8 cellular contexts compared by ENCODE assay signal in genomic region chr12:57229041-57229633, GRCh38. TPM values are rescaled to one million over a fixed set of nuclear protein-coding genes. Genes with fewer than 3 reads are reported as not detected.
DNase-seq lines count a peak whose midpoint lies in the region; ATAC-seq and TF ChIP-seq lines count a peak whose summit lies in the region.

No MANE protein-coding gene starts in this region.

- H3K4me2 ChIP-seq in KMS-11 = peak overlapping the region; percentile 74

- H3K36me3 ChIP-seq in KMS-11 (ENCODE audit: insufficient read depth) (peaks cover 9% of the 10 kb centered on the region; the same call in 1 of the 2 replicates), mucosa of rectum (ENCODE audit: control insufficient read depth in 2 of 2, insufficient read depth in 2 of 2, low read length in 2 of 2) (peaks cover 21 to 24% of the 10 kb centered on the region in 2 donors)

- no peaks in the 10 kb centered on the region for H3K9me3 ChIP-seq in mucosa of rectum (ENCODE audit: control insufficient read depth in 2 of 2, low read length in 2 of 2)

- H3K9me3 Mint-ChIP-seq in activated CD4-positive, alpha-beta T cell treated with anti-CD3 and anti-CD28 coated beads, Interleukin-2, amount 10 ng/mL, durations not matched to agents 7 days and 5 days = no peaks in the 10 kb centered on the region

- H3K27me3 Mint-ChIP-seq in activated CD4-positive, alpha-beta T cell treated with anti-CD3 and anti-CD28 coated beads, Interleukin-2, amount 10 ng/mL, durations not matched to agents 7 days and 5 days = peaks cover 29% of the 10 kb centered on the region

- H3K27me3 ChIP-seq in KMS-11 (ENCODE audit: insufficient read depth, low read depth) (no peaks in the 10 kb centered on the region), mucosa of rectum (ENCODE audit: control insufficient read depth in 2 of 2, insufficient read depth in 2 of 2, low read length in 2 of 2) (peaks cover 25 to 26% of the 10 kb centered on the region in 2 donors)

- H3K4me1 ChIP-seq in KMS-11 (ENCODE audit: low read depth, poor library complexity, severe bottlenecking) (peaks cover 27% of the 10 kb centered on the region), mucosa of rectum (ENCODE audit: control insufficient read depth in 2 of 2, insufficient read depth in 2 of 2, low read length in 2 of 2) (peaks cover 21 to 23% of the 10 kb centered on the region in 2 donors)

- peak overlapping the region; percentile 94 for H2AFZ ChIP-seq in KMS-11 (ENCODE audit: low read depth)

- in situ Hi-C loops in astrocyte of the spinal cord (cut with HindIII; ENCODE audit: low sequenced_read_pairs) = no loop called here

- H3K36me3 Mint-ChIP-seq in activated CD4-positive, alpha-beta T cell treated with anti-CD3 and anti-CD28 coated beads, Interleukin-2, amount 10 ng/mL, durations not matched to agents 7 days and 5 days (ENCODE audit: low read depth) = peaks cover 34% of the 10 kb centered on the region

- peak overlapping the region; percentile 82 for H3K27ac ChIP-seq in KMS-11
- peak overlapping the region in 1 of 2 donors; percentile 77 for H3K27ac ChIP-seq in mucosa of rectum (ENCODE audit: low read depth in 2 of 2, low read length in 2 of 2)

- H4K20me1 ChIP-seq in KMS-11 (ENCODE audit: insufficient read depth) = no peaks in the 10 kb centered on the region

- TF ChIP-seq POLR2A in GM18505 (IDR thresholded peaks at IDR 0.05; ENCODE audit: borderline replicate concordance, extremely low read depth, insufficient read depth, insufficient read length) = no peak

- peak overlapping the region; percentile 96 for H3K27ac Mint-ChIP-seq in activated CD4-positive, alpha-beta T cell treated with anti-CD3 and anti-CD28 coated beads, Interleukin-2, amount 10 ng/mL, durations not matched to agents 7 days and 5 days

- POLR2A ChIA-PET in activated CD4-positive, alpha-beta T cell treated with anti-CD3 and anti-CD28 coated beads, Interleukin-2, amount 10 ng/mL, durations not matched to agents 7 days and 5 days (lab: Charles Lee) = interaction anchor here (0.8 to 1.3 kb wide), 2 partner anchors 9 to 14 kb away, joined by 3 to 9 read pairs; no protein-coding TSS in a partner anchor

- peaks cover 64% of the 10 kb centered on the region for H3K4me1 Mint-ChIP-seq in activated CD4-positive, alpha-beta T cell treated with anti-CD3 and anti-CD28 coated beads, Interleukin-2, amount 10 ng/mL, durations not matched to agents 7 days and 5 days

- H3K79me2 ChIP-seq in KMS-11 (ENCODE audit: insufficient read depth, low read depth) = peaks cover 35% of the 10 kb centered on the region

- CTCF ChIA-PET in activated CD4-positive, alpha-beta T cell treated with anti-CD3 and anti-CD28 coated beads, Interleukin-2, amount 10 ng/mL, durations not matched to agents 7 days and 5 days (lab: Charles Lee) = interaction anchor here (1.1 to 10.9 kb wide), 7 partner anchors 11 to 225 kb away, joined by 3 to 332 read pairs (median 10); partner anchors contain the start of genes INHBE, STAC3 and STAT6

- peak; percentile 36 for DNase-seq in activated CD4-positive, alpha-beta T cell treated with anti-CD3 and anti-CD28 coated beads, Interleukin-2, amount 10 ng/mL, durations not matched to agents 7 days and 5 days
- DNase-seq in activated CD4-positive, alpha-beta T cell treated with anti-CD3 and anti-CD28 coated beads, Interleukin-2, amount 50 U/mL, for 4 hours = no peak
- DNase-seq in astrocyte of the spinal cord (ENCODE audit: low read depth, low spot score) (peak; percentile 13), mucosa of gallbladder (ENCODE audit: low spot score) (no peak)

- TF ChIP-seq CTCF in KMS-11 (conservative IDR thresholded peaks at IDR 0.05; ENCODE audit: low read depth, low read length) (peak; percentile 46; the same call in 1 of the 2 replicates), astrocyte of the spinal cord (IDR thresholded peaks at IDR 0.05; ENCODE audit: low read depth, low read length) (no peak)

- ATAC-seq in HG03039 (IDR thresholded peaks at IDR 0.05; ENCODE audit: unreplicated experiment) = no peak
- ATAC-seq in GM18505 (IDR thresholded peaks at IDR 0.05; ENCODE audit: unreplicated experiment) = no peak

- H3K4me3 Mint-ChIP-seq in activated CD4-positive, alpha-beta T cell treated with anti-CD3 and anti-CD28 coated beads, Interleukin-2, amount 10 ng/mL, durations not matched to agents 7 days and 5 days = peak overlapping the region; percentile 97

- peak overlapping the region; percentile 94 for H3K9ac ChIP-seq in KMS-11
- H3K9ac ChIP-seq in mucosa of rectum (ENCODE audit: low read depth in 1 of 2, low read length in 2 of 2) = peak overlapping the region; percentile 63 to 85

- H3K4me3 ChIP-seq in KMS-11 (IDR thresholded peaks at IDR 0.05; ENCODE audit: insufficient read depth, low read depth, low read length) (no peak overlapping the region), astrocyte of the spinal cord (ENCODE audit: low read depth, low read length) (peak overlapping the region; percentile 72), mucosa of rectum (ENCODE audit: low read length in 2 of 2) (peak overlapping the region; percentile 72 to 95)

RNA-seq across cellular contexts. Expression of gene SHMT2, which starts 0.4 kb away (rescaled TPM):
- total RNA-seq in activated CD4-positive, alpha-beta T cell treated with anti-CD3 and anti-CD28 coated beads, Interleukin-2, amount 10 ng/mL, durations not matched to agents 7 days and 5 days = 100 to 1,000 TPM; 137 to 141 TPM
- 65.1 TPM for total RNA-seq in mucosa of gallbladder

RNA-seq across cellular contexts. Expression of gene NXPH4, which starts 12.5 kb away (rescaled TPM):
- total RNA-seq in activated CD4-positive, alpha-beta T cell treated with anti-CD3 and anti-CD28 coated beads, Interleukin-2, amount 10 ng/mL, durations not matched to agents 7 days and 5 days = under 1 TPM; 0.29 to 0.32 TPM
- 0.83 TPM for total RNA-seq in mucosa of gallbladder

RNA-seq across cellular contexts. Expression of gene STAC3, which starts 21.9 kb away (rescaled TPM):
- total RNA-seq in activated CD4-positive, alpha-beta T cell treated with anti-CD3 and anti-CD28 coated beads, Interleukin-2, amount 10 ng/mL, durations not matched to agents 7 days and 5 days = 1 to 10 TPM; 5.1 to 5.2 TPM
- total RNA-seq in mucosa of gallbladder = 3.6 TPM

Comparison
In these comparisons a context has a peak if more than half of its experiments do, and no peak if none do; other contexts are left out.
1. DNase-seq: peak in activated CD4-positive, alpha-beta T cell treated with anti-CD3 and anti-CD28 coated beads, Interleukin-2, amount 10 ng/mL, durations not matched to agents 7 days and 5 days (single experiment) and astrocyte of the spinal cord (single experiment); none in activated CD4-positive, alpha-beta T cell treated with anti-CD3 and anti-CD28 coated beads, Interleukin-2, amount 50 U/mL, for 4 hours (0 of 2) and mucosa of gallbladder (single experiment).